26 cellular contexts compared by ENCODE assay signal in the genomic region with DNA sequence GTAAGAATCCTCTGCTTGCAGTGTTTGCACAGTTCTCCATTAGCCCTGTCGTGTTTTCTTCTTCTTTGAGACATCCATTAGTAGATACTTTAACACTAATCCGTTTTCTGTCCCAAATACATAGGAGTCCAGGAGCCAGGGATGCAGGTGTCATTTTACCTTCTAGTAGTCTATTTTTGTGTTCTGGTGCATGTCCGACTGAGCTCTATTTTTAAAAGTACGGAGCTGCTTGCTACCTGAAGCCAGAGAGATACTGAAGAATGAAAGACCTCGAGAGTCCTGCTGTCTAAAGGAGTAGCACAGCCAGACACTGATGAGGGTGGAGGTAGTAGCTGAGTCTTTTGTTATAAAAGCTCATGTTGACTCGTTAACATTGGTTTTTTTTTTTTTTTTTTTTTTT. TPM values are rescaled to one million over a fixed set of nuclear protein-coding genes. Genes with fewer than 3 reads are reported as not detected.
"Had no signal": no experiment of that assay in that cellular context is flagged by ENCODE, and none has a peak within 500 bp of the region (broad histone marks: within the 10 kb centered on the region; RNA-seq: fewer than 3 reads in every experiment).

No MANE protein-coding gene starts in this region.

- H3K36me3 ChIP-seq: colonic mucosa, esophagus muscularis mucosa, gastroesophageal sphincter, neutrophil, pancreas, sigmoid colon, stomach, thyroid gland had no signal

- H3K4me3 Mint-ChIP-seq: dendritic cell treated with granulocyte-macrophage colony-stimulating factor and Interleukin-4, amounts not matched to agents 40 ng/mL and 50 ng/mL, for 4 days; immature natural killer cell; mesothelial cell of epicardium; naive B cell; natural killer cell treated with Interleukin-12 subunit alpha and Interleukin-12 subunit beta and Interleukin-15 and Interleukin-18, amount 100 ng/mL, for 72 hours; neural crest cell; stimulated activated effector memory CD8-positive, alpha-beta T cell treated with anti-CD3 and anti-CD28 coated beads, Interleukin-12 subunit alpha, Interleukin-12 subunit beta, amount 100 ng/mL, for 72 hours had no signal

- H3K27me3 Mint-ChIP-seq: naive B cell had no signal

- H3K4me3 ChIP-seq: colonic mucosa, esophagus muscularis mucosa, gastroesophageal sphincter, mucosa of descending colon, pancreas, sigmoid colon, stomach, thyroid gland had no signal

- H3K27ac Mint-ChIP-seq: dendritic cell treated with granulocyte-macrophage colony-stimulating factor and Interleukin-4, amounts not matched to agents 40 ng/mL and 50 ng/mL, for 4 days; mesothelial cell of epicardium; natural killer cell treated with Interleukin-12 subunit alpha and Interleukin-12 subunit beta and Interleukin-15 and Interleukin-18, amount 100 ng/mL, for 72 hours; stimulated activated effector memory CD8-positive, alpha-beta T cell treated with anti-CD3 and anti-CD28 coated beads, Interleukin-12 subunit alpha, Interleukin-12 subunit beta, amount 100 ng/mL, for 72 hours had no signal

- H3K9me3 ChIP-seq: colonic mucosa, esophagus muscularis mucosa, gastroesophageal sphincter, mucosa of descending colon, neutrophil, pancreas, sigmoid colon, stomach, thyroid gland had no signal

- H3K9me3 Mint-ChIP-seq: dendritic cell treated with granulocyte-macrophage colony-stimulating factor and Interleukin-4, amounts not matched to agents 40 ng/mL and 50 ng/mL, for 4 days; immature natural killer cell; mesothelial cell of epicardium; natural killer cell treated with Interleukin-12 subunit alpha and Interleukin-12 subunit beta and Interleukin-15 and Interleukin-18, amount 100 ng/mL, for 72 hours; stimulated activated effector memory CD8-positive, alpha-beta T cell treated with anti-CD3 and anti-CD28 coated beads, Interleukin-12 subunit alpha, Interleukin-12 subunit beta, amount 100 ng/mL, for 72 hours had no signal

- ATAC-seq: foreskin keratinocyte; gastroesophageal sphincter; mucosa of descending colon; natural killer cell treated with Interleukin-12 subunit alpha and Interleukin-12 subunit beta and Interleukin-15 and Interleukin-18, amount 100 ng/mL, for 72 hours; pancreas; stimulated activated effector memory CD8-positive, alpha-beta T cell treated with anti-CD3 and anti-CD28 coated beads, Interleukin-12 subunit alpha, Interleukin-12 subunit beta, amount 100 ng/mL, for 72 hours had no signal

- H3K27ac ChIP-seq: colonic mucosa, esophagus muscularis mucosa, foreskin keratinocyte, gastroesophageal sphincter, neutrophil, pancreas, sigmoid colon, stomach, thyroid gland had no signal

- H3K27me3 ChIP-seq: colonic mucosa, esophagus muscularis mucosa, foreskin keratinocyte, gastroesophageal sphincter, neutrophil, pancreas, sigmoid colon, stomach, thyroid gland had no signal

- DNase-seq: colonic mucosa; effector CD8-positive, alpha-beta T cell; foreskin keratinocyte; hypothalamus; immature natural killer cell; islet precursor cell; kidney glomerular epithelial cell; mesenchymal stem cell; naive B cell; pancreas; sigmoid colon; stimulated activated CD4-positive, alpha-beta T cell treated with anti-CD3 and anti-CD28 coated beads, Interleukin-2, amount 100 ng/mL, for 24 hours; stimulated activated CD4-positive, alpha-beta T cell treated with anti-CD3 and anti-CD28 coated beads, Interleukin-4, amount 100 ng/mL, for 24 hours; stimulated activated naive CD4-positive, alpha-beta T cell treated with Interleukin-2 at 50 U/mL for 16 hours; stomach; thyroid gland; trophoblast cell had no signal

- H3K4me1 Mint-ChIP-seq: neural crest cell; stimulated activated effector memory CD8-positive, alpha-beta T cell treated with anti-CD3 and anti-CD28 coated beads, Interleukin-12 subunit alpha, Interleukin-12 subunit beta, amount 100 ng/mL, for 72 hours had no signal

- H3K4me1 ChIP-seq: colonic mucosa, foreskin keratinocyte, thyroid gland had no signal

- H3K36me3 Mint-ChIP-seq: immature natural killer cell; naive B cell; natural killer cell treated with Interleukin-12 subunit alpha and Interleukin-12 subunit beta and Interleukin-15 and Interleukin-18, amount 100 ng/mL, for 72 hours; stimulated activated effector memory CD8-positive, alpha-beta T cell treated with anti-CD3 and anti-CD28 coated beads, Interleukin-12 subunit alpha, Interleukin-12 subunit beta, amount 100 ng/mL, for 72 hours had no signal

RNA-seq across cellular contexts. Expression of gene PDE3A, which starts 31.7 kb away (rescaled TPM):
- total RNA-seq: foreskin keratinocyte; natural killer cell treated with Interleukin-12 subunit alpha and Interleukin-12 subunit beta and Interleukin-15 and Interleukin-18, amount 100 ng/mL, for 72 hours had no signal
- polyA plus RNA-seq: foreskin keratinocyte had no signal
